9 cellular contexts compared by ENCODE assay signal in the genomic region with DNA sequence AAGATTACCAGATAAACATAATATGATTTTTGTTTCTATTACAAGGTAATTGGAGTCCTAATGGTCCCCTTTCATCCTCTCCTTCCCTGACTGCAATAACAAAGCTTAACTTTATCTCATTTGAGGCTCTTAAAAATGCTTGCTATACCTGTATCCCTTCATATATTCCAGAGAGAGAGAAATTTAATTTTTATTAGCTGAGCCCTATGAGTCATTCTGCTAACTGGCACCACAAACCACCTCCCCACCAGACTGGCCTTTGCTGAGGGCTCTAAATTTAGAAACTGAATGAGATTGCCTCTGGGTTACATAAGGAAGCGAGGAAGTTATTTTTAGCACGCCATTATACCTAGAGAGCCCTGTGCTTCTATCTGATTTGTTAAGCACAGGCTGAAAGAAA. TPM values are rescaled to one million over a fixed set of nuclear protein-coding genes. Genes with fewer than 3 reads are reported as not detected.
DNase-seq lines count a peak whose midpoint lies in the region; ATAC-seq, FAIRE-seq and TF ChIP-seq lines count a peak whose summit lies in the region.
"Had no signal": no experiment of that assay in that cellular context is flagged by ENCODE, and none has a peak within 500 bp of the region (broad histone marks: within the 10 kb centered on the region; RNA-seq: fewer than 3 reads in every experiment).

No MANE protein-coding gene starts in this region.

- H3K4me3 ChIP-seq in breast epithelium (no peak overlapping the region), NB4 (ENCODE audit: low read depth, low read length) (no peak overlapping the region), kidney (ENCODE audit: low read length in 2 of 2) (no peak overlapping the region), endodermal cell (ENCODE audit: low read length) (no peak overlapping the region), mucosa of descending colon (no peak overlapping the region), neuronal stem cell (ENCODE audit: low read length in 2 of 2) (no peak overlapping the region)

- ATAC-seq in mucosa of descending colon, result no peak

- H4K91ac ChIP-seq in neuronal stem cell (ENCODE audit: low read depth, low read length, poor library complexity), result no peak overlapping the region

- H3K36me3 ChIP-seq in breast epithelium (no peaks in the 10 kb centered on the region), kidney (ENCODE audit: control insufficient read depth in 1 of 2, insufficient read depth in 2 of 2, low read length in 2 of 2) (no peaks in the 10 kb centered on the region), endodermal cell (ENCODE audit: control insufficient read depth, insufficient read depth, low read length) (no peaks in the 10 kb centered on the region), mucosa of descending colon (ENCODE audit: low read depth) (no peaks in the 10 kb centered on the region), neuronal stem cell (replicated peaks in 1 of 2; ENCODE audit: control insufficient read depth in 2 of 2, insufficient read depth in 2 of 2, low read length in 2 of 2) (no peaks in the 10 kb centered on the region)

- TF ChIP-seq CTCF in MCF 10A (IDR thresholded peaks at IDR 0.05; ENCODE audit: unreplicated experiment) (no peak), breast epithelium (IDR thresholded peaks at IDR 0.05) (no peak), NB4 (IDR thresholded peaks at IDR 0.05; ENCODE audit: low read depth, low read length) (no peak), kidney (IDR thresholded peaks at IDR 0.05; ENCODE audit: borderline replicate concordance, extremely low read depth, insufficient read depth) (no peak), endodermal cell (conservative IDR thresholded peaks at IDR 0.05) (no peak), mucosa of descending colon (IDR thresholded peaks at IDR 0.05) (no peak)

- H3K36me3 Mint-ChIP-seq in MCF 10A (ENCODE audit: insufficient read depth, unreplicated experiment) (no peaks in the 10 kb centered on the region), endodermal cell (ENCODE audit: low read depth) (no peaks in the 10 kb centered on the region)

- H3K4me1 Mint-ChIP-seq in MCF 10A (ENCODE audit: insufficient read depth, unreplicated experiment), result peaks cover 6% of the 10 kb centered on the region
- H3K4me1 Mint-ChIP-seq in endodermal cell, result peaks cover 3% of the 10 kb centered on the region

- TF ChIP-seq POLR2A in breast epithelium (IDR thresholded peaks at IDR 0.05) (no peak), NB4 (IDR thresholded peaks at IDR 0.05; ENCODE audit: extremely low read depth, insufficient read length) (no peak)

- H2BK15ac ChIP-seq in neuronal stem cell (ENCODE audit: low read length), result no peak overlapping the region

- no peaks in the 10 kb centered on the region for H3K4me1 ChIP-seq in breast epithelium
- no peaks in the 10 kb centered on the region for H3K4me1 ChIP-seq in kidney (ENCODE audit: control insufficient read depth in 1 of 2, insufficient read depth in 1 of 2, low read depth in 1 of 2, low read length in 2 of 2)
- no peaks in the 10 kb centered on the region for H3K4me1 ChIP-seq in endodermal cell (ENCODE audit: control insufficient read depth, insufficient read depth, low read length)
- no peaks in the 10 kb centered on the region for H3K4me1 ChIP-seq in mucosa of descending colon (ENCODE audit: low read depth)
- H3K4me1 ChIP-seq in neuronal stem cell (ENCODE audit: control insufficient read depth in 2 of 2, insufficient read depth in 1 of 2, low read depth in 1 of 2, low read length in 2 of 2), result peaks cover 0 to 2% of the 10 kb centered on the region in 2 donors

- CTCF ChIA-PET in MCF 10A (lab: Yijun Ruan, JAX), result no interaction called here

- no peak overlapping the region for H3K14ac ChIP-seq in neuronal stem cell (ENCODE audit: low read length)

- no peak overlapping the region for H3K23ac ChIP-seq in neuronal stem cell (ENCODE audit: low read depth, low read length, poor library complexity)

- no peak overlapping the region for H2BK12ac ChIP-seq in neuronal stem cell (ENCODE audit: low read length)

- FAIRE-seq in kidney (lab: Jason Lieb, UNC), result peak; percentile 91
- FAIRE-seq: TTC549 had no signal

- POLR2A ChIA-PET in MCF 10A (lab: Yijun Ruan, JAX), result no interaction called here

- no peaks in the 10 kb centered on the region for H3K79me1 ChIP-seq in neuronal stem cell (ENCODE audit: low read depth, low read length)

- H3K4me3 Mint-ChIP-seq in MCF 10A (ENCODE audit: unreplicated experiment) (no peak overlapping the region), endodermal cell (no peak overlapping the region)

- H3K18ac ChIP-seq in neuronal stem cell (ENCODE audit: low read length), result no peak overlapping the region

- H3K9ac ChIP-seq in kidney (ENCODE audit: low read length in 2 of 2) (no peak overlapping the region), endodermal cell (ENCODE audit: extremely low read depth, low read length, poor library complexity, severe bottlenecking) (no peak overlapping the region), neuronal stem cell (ENCODE audit: low read depth, low read length, poor library complexity) (no peak overlapping the region)

- no peak overlapping the region for H2BK120ac ChIP-seq in neuronal stem cell (ENCODE audit: low read depth, low read length)

- no peak overlapping the region for H2AK5ac ChIP-seq in neuronal stem cell (ENCODE audit: low read depth, low read length)

- H3K27ac Mint-ChIP-seq in MCF 10A (ENCODE audit: low read depth, unreplicated experiment) (no peak overlapping the region), endodermal cell (no peak overlapping the region)

- H2BK5ac ChIP-seq in neuronal stem cell (ENCODE audit: low read length), result no peak overlapping the region

- H3K4me2 ChIP-seq in neuronal stem cell (ENCODE audit: insufficient read depth, low read length, poor library complexity, severe bottlenecking), result no peak overlapping the region

- no peak overlapping the region for H3K4ac ChIP-seq in neuronal stem cell (ENCODE audit: low read length)

- intact Hi-C loops in MCF 10A (cut with micrococcal nuclease), result no loop called here
- intact Hi-C loops in breast epithelium (cut with DNase I; ENCODE audit: low total_unique reads), result no loop called here
- intact Hi-C loops in kidney (cut with DNase I), result no loop called here
- intact Hi-C loops in mucosa of descending colon (cut with DNase I, micrococcal nuclease), result no loop called here

- H3K27me3 Mint-ChIP-seq in MCF 10A (ENCODE audit: insufficient read depth, unreplicated experiment) (peaks cover 69% of the 10 kb centered on the region), endodermal cell (ENCODE audit: insufficient read depth) (no peaks in the 10 kb centered on the region)

- no peak overlapping the region for H2AFZ ChIP-seq in neuronal stem cell (ENCODE audit: low read length)

- no TSS peak for BruUV-seq in MCF 10A (replicated peaks; lab: Mats Ljungman, UMichigan)

- DNase-seq in MCF 10A (ENCODE audit: unreplicated experiment) (peak; percentile 57), breast epithelium (ENCODE audit: low spot score in 2 of 2) (no peak), NB4 (ENCODE audit: low read depth) (peak; percentile 58), T1000 (lab: John Stamatoyannopoulos, UW) (peak; percentile 0), kidney (no peak), endodermal cell (no peak), mucosa of descending colon (no peak), neuronal stem cell (ENCODE audit: low spot score) (no peak)

- H3K27ac ChIP-seq in breast epithelium, result no peak overlapping the region
- H3K27ac ChIP-seq in kidney (ENCODE audit: low read depth in 2 of 2, low read length in 2 of 2), result no peak overlapping the region
- H3K27ac ChIP-seq in endodermal cell (ENCODE audit: low read depth, low read length), result no peak overlapping the region
- no peak overlapping the region for H3K27ac ChIP-seq in neuronal stem cell (replicated peaks; ENCODE audit: low read length)

- 41 to 44% methylated on average over 2 of the region's 2 CpGs for WGBS in endodermal cell (ENCODE audit: insufficient coverage in 1 of 2, insufficient read length in 1 of 2), 2 experiments
- WGBS in neuronal stem cell (ENCODE audit: extremely low coverage in 2 of 2, insufficient read length in 2 of 2, insufficient replicate concordance in 1 of 2), 2 donors, result no CpG with 5 or more reads among the region's 2 CpGs

- peaks cover 0 to 32% of the 10 kb centered on the region in 2 donors for H3K27me3 ChIP-seq in breast epithelium
- H3K27me3 ChIP-seq in endodermal cell (ENCODE audit: control insufficient read depth, insufficient read depth, low read length, poor library complexity, severe bottlenecking), result no peaks in the 10 kb centered on the region
- peaks cover 0 to 6% (median 0%) of the 10 kb centered on the region in 3 experiments for H3K27me3 ChIP-seq in neuronal stem cell (ENCODE audit: control insufficient read depth in 3 of 3, insufficient read depth in 3 of 3, low read depth in 1 of 3, low read length in 3 of 3)

- H4K8ac ChIP-seq in neuronal stem cell (ENCODE audit: low read depth, low read length), result no peak overlapping the region

- H3K9me3 ChIP-seq in breast epithelium (no peaks in the 10 kb centered on the region), kidney (ENCODE audit: control insufficient read depth in 1 of 2, low read length in 2 of 2) (no peaks in the 10 kb centered on the region), endodermal cell (ENCODE audit: control insufficient read depth, low read length) (no peaks in the 10 kb centered on the region), mucosa of descending colon (no peaks in the 10 kb centered on the region), neuronal stem cell (replicated peaks in 1 of 2; ENCODE audit: control insufficient read depth in 2 of 2, insufficient read depth in 1 of 2, low read depth in 1 of 2, low read length in 2 of 2) (no peaks in the 10 kb centered on the region)

- H3K9me3 Mint-ChIP-seq in MCF 10A (ENCODE audit: unreplicated experiment) (no peaks in the 10 kb centered on the region), endodermal cell (no peaks in the 10 kb centered on the region)

RNA-seq across cellular contexts. Expression of gene CBLL2, which starts 27.4 kb away (rescaled TPM):
- total RNA-seq in MCF 10A (2022), result not detected in 2 replicates
- not detected for total RNA-seq in breast epithelium
- not detected for total RNA-seq in kidney
- polyA plus RNA-seq in kidney (ENCODE audit: insufficient read depth, low read depth, low replicate concordance), result not detected
- total RNA-seq in endodermal cell, result not detected
- not detected for polyA plus RNA-seq in endodermal cell (2013, experiment 1 of 2)
- not detected for polyA plus RNA-seq in endodermal cell (2013, experiment 2 of 2)
- not detected for total RNA-seq in mucosa of descending colon
- polyA plus RNA-seq in neuronal stem cell (2013, experiment 1 of 2), result not detected
- not detected for polyA plus RNA-seq in neuronal stem cell (2013, experiment 2 of 2)

Comparison
In these comparisons a context has a peak if more than half of its experiments do, and no peak if none do; other contexts are left out.
1. DNase-seq: peak in MCF 10A (single experiment), NB4 (single experiment) and T1000 (single experiment); none in breast epithelium (0 of 2), kidney (single experiment), endodermal cell (single experiment), mucosa of descending colon (0 of 3) and neuronal stem cell (single experiment).